16 cellular contexts compared by ENCODE assay signal in the genomic region with DNA sequence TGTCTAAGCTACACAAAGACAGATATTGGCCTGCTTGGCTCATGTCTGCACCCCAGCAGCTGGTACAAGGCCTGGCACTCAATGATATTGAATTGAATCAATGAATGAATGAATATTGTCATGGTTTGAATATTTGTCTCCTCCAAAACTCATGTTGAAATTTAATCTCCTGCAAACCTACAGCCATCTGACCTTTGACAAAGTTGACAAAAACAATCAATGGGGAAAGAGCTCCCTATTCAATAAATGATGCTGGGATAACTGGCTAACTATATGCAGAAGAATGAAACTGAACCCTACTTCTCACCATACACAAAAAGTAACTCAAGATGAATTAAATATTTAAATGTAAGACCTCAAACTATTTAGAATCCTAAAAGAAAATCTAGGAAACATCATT.
"Had no signal": no experiment of that assay in that cellular context is flagged by ENCODE, and none has a peak within 500 bp of the region (broad histone marks: within the 10 kb centered on the region; RNA-seq: fewer than 3 reads in every experiment).

No MANE protein-coding gene starts in this region.

- H3K36me3 Mint-ChIP-seq: memory B cell, mesothelial cell of epicardium, natural killer cell had no signal

- H3K27ac Mint-ChIP-seq: memory B cell, mesothelial cell of epicardium, natural killer cell had no signal

- ATAC-seq: gastrocnemius medialis, heart right ventricle, left lung, lower lobe of right lung, natural killer cell had no signal

- H3K4me3 Mint-ChIP-seq: memory B cell, mesothelial cell of epicardium, natural killer cell, neural crest cell had no signal

- H3K4me1 Mint-ChIP-seq: memory B cell, natural killer cell, neural crest cell had no signal

- H3K9me3 Mint-ChIP-seq: natural killer cell had no signal

- DNase-seq: effector memory CD4-positive, alpha-beta T cell; gastrocnemius medialis; heart right ventricle; hypothalamus; left lung; lower lobe of right lung; natural killer cell; ovary; small intestine; stimulated activated CD4-positive, alpha-beta T cell treated with anti-CD3 and anti-CD28 coated beads, Interleukin-12 subunit alpha, Interleukin-12 subunit beta, amount 100 ng/mL, for 4 hours; stimulated activated naive CD4-positive, alpha-beta T cell; stomach; trophoblast cell had no signal
